8 cellular contexts compared by ENCODE assay signal in the genomic region with DNA sequence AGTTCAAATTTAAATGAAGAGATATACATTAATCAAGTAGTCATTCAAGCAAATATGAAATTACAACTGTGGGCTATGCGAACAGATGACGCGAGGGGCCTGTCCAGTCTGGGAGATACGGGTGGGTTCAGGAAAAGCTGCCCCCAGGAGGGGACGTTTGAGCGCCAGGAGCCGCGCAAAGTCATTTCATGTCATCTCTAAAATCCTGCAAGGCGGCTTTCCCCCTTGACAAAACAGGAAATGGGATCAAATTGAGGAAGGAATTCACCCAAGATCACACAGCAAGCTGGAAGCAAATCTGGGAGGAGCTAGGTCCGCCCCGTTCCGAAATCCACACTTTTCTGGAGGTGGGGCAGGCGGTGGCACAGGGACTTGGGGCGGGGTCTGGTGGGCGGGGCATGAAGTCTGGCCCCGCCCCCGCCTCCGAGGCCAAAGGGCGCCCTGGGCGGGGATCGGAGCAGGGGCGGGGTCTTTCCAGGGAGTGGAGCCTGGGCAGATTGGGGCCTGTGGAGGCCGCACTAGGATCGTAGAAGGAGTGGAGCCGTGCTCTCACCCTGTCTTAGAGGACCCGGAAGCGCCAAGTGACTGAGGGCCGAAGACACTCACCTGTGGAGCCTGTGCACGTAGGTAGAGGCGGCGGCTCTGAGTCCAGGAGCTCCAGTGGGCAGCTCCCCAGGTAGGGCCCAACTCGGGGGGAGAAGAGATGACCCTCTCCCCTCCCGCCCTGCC. TPM values are rescaled to one million over a fixed set of nuclear protein-coding genes. Genes with fewer than 3 reads are reported as not detected.
DNase-seq lines count a peak whose midpoint lies in the region; ATAC-seq lines count a peak whose summit lies in the region.

A gene with protein sequence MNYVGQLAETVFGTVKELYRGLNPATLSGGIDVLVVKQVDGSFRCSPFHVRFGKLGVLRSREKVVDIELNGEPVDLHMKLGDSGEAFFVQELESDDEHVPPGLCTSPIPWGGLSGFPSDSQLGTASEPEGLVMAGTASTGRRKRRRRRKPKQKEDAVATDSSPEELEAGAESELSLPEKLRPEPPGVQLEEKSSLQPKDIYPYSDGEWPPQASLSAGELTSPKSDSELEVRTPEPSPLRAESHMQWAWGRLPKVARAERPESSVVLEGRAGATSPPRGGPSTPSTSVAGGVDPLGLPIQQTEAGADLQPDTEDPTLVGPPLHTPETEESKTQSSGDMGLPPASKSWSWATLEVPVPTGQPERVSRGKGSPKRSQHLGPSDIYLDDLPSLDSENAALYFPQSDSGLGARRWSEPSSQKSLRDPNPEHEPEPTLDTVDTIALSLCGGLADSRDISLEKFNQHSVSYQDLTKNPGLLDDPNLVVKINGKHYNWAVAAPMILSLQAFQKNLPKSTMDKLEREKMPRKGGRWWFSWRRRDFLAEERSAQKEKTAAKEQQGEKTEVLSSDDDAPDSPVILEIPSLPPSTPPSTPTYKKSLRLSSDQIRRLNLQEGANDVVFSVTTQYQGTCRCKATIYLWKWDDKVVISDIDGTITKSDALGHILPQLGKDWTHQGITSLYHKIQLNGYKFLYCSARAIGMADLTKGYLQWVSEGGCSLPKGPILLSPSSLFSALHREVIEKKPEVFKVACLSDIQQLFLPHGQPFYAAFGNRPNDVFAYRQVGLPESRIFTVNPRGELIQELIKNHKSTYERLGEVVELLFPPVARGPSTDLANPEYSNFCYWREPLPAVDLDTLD (plus strand): TSS at position 495 of the 729 bp plus-strand sequence. CDS start 4,983 bp downstream, outside the sequence.

- H3K9me3 ChIP-seq in ES-I3 (ENCODE audit: control insufficient read depth, insufficient read depth, low read length) (no peaks in the 10 kb centered on the region), stomach smooth muscle (ENCODE audit: control insufficient read depth in 2 of 2, low read length in 2 of 2) (no peaks in the 10 kb centered on the region)

- H3K36me3 ChIP-seq in ES-I3 (ENCODE audit: insufficient read depth, low read length) (no peaks in the 10 kb centered on the region), stomach smooth muscle (ENCODE audit: control insufficient read depth in 2 of 2, insufficient read depth in 2 of 2, low read length in 2 of 2) (no peaks in the 10 kb centered on the region)

- POLR2A ChIA-PET in naive thymus-derived CD8-positive, alpha-beta T cell (lab: Charles Lee) = interaction anchor here (0.7 to 1.2 kb wide), 3 partner anchors 106 to 205 kb away, joined by 3 to 4 read pairs (median 3); no protein-coding TSS in a partner anchor

- H3K27ac ChIP-seq in stomach smooth muscle (ENCODE audit: low read length) = peak within 1 kb of the TSS; percentile 49

- H3K4me1 Mint-ChIP-seq in activated T-helper 1 cell treated with anti-CD3 and anti-CD28 coated beads, Interleukin-12 subunit alpha, Interleukin-12 subunit beta, Interleukin-2, Interleukin-4 antibody, amounts not matched to agents 30 ng/mL and 10 ng/mL and 1 ng/mL, durations not matched to agents 14 hours and 24 hours and 36 hours (ENCODE audit: low read depth) = peaks cover 13% of the 10 kb centered on the region
- H3K4me1 Mint-ChIP-seq in naive thymus-derived CD8-positive, alpha-beta T cell = peaks cover 10 to 12% (median 10%) of the 10 kb centered on the region in 4 donors

- H3K4me3 Mint-ChIP-seq in activated T-helper 1 cell treated with anti-CD3 and anti-CD28 coated beads, Interleukin-12 subunit alpha, Interleukin-12 subunit beta, Interleukin-2, Interleukin-4 antibody, amounts not matched to agents 30 ng/mL and 10 ng/mL and 1 ng/mL, durations not matched to agents 14 hours and 24 hours and 36 hours = peak within 1 kb of the TSS; percentile 86
- peak within 1 kb of the TSS; percentile 73 to 86 (median 82) for H3K4me3 Mint-ChIP-seq in naive thymus-derived CD8-positive, alpha-beta T cell

- H3K4me1 ChIP-seq in ES-I3 (ENCODE audit: insufficient read depth, low read length) = peaks cover 4% of the 10 kb centered on the region; the same call in 1 of the 2 replicates
- peaks cover 17% of the 10 kb centered on the region for H3K4me1 ChIP-seq in stomach smooth muscle (ENCODE audit: control insufficient read depth, insufficient read depth, low read length)

- ATAC-seq in HG03460 (IDR thresholded peaks at IDR 0.05; ENCODE audit: unreplicated experiment) (peak; percentile 58), HG02763 (IDR thresholded peaks at IDR 0.05; ENCODE audit: unreplicated experiment) (no peak)
- peak; percentile 59 to 74 for ATAC-seq in naive thymus-derived CD8-positive, alpha-beta T cell

- H3K4me3 ChIP-seq in stomach smooth muscle (ENCODE audit: low read length in 2 of 2) = peak within 1 kb of the TSS; percentile 41 to 72

- no peak within 1 kb of the TSS for H3K27ac Mint-ChIP-seq in activated T-helper 1 cell treated with anti-CD3 and anti-CD28 coated beads, Interleukin-12 subunit alpha, Interleukin-12 subunit beta, Interleukin-2, Interleukin-4 antibody, amounts not matched to agents 30 ng/mL and 10 ng/mL and 1 ng/mL, durations not matched to agents 14 hours and 24 hours and 36 hours
- H3K27ac Mint-ChIP-seq in naive thymus-derived CD8-positive, alpha-beta T cell = peak within 1 kb of the TSS in 8 of 10 donors; percentile 48 to 89 (median 72)

- H3K27me3 ChIP-seq in stomach smooth muscle (ENCODE audit: control insufficient read depth in 1 of 2, insufficient read depth in 2 of 2, low read length in 2 of 2) = no peaks in the 10 kb centered on the region

- H3K27me3 Mint-ChIP-seq in activated T-helper 1 cell treated with anti-CD3 and anti-CD28 coated beads, Interleukin-12 subunit alpha, Interleukin-12 subunit beta, Interleukin-2, Interleukin-4 antibody, amounts not matched to agents 30 ng/mL and 10 ng/mL and 1 ng/mL, durations not matched to agents 14 hours and 24 hours and 36 hours (ENCODE audit: insufficient read depth) = peaks cover 11% of the 10 kb centered on the region
- H3K27me3 Mint-ChIP-seq in naive thymus-derived CD8-positive, alpha-beta T cell = peaks cover under 1 to 13% (median 8%) of the 10 kb centered on the region in 5 donors

- intact Hi-C loops in activated T-helper 1 cell treated with anti-CD3 and anti-CD28 coated beads, Interleukin-12 subunit alpha, Interleukin-12 subunit beta, Interleukin-2, Interleukin-4 antibody, amounts not matched to agents 30 ng/mL and 10 ng/mL and 1 ng/mL, durations not matched to agents 14 hours and 24 hours and 36 hours (cut with micrococcal nuclease) = loop anchor here (1.0 to 2.0 kb wide), 6 partner anchors 23 to 372 kb away; a partner anchor contains a TSS

- peak; percentile 96 for DNase-seq in OCI-M1 (lab: John Stamatoyannopoulos, UW)
- peak; percentile 44 for DNase-seq in activated T-helper 1 cell treated with anti-CD3 and anti-CD28 coated beads, Interleukin-12 subunit alpha, Interleukin-12 subunit beta, Interleukin-2, Interleukin-4 antibody, amounts not matched to agents 30 ng/mL and 10 ng/mL and 1 ng/mL, durations not matched to agents 14 hours and 24 hours and 36 hours (ENCODE audit: low spot score)
- peak; percentile 84 for DNase-seq in fibroblast of peridontal ligament (ENCODE audit: extremely low read depth)
- peak in 8 of 10 donors; percentile 6 to 67 (median 36) for DNase-seq in naive thymus-derived CD8-positive, alpha-beta T cell

- no peaks in the 10 kb centered on the region for H3K36me3 Mint-ChIP-seq in activated T-helper 1 cell treated with anti-CD3 and anti-CD28 coated beads, Interleukin-12 subunit alpha, Interleukin-12 subunit beta, Interleukin-2, Interleukin-4 antibody, amounts not matched to agents 30 ng/mL and 10 ng/mL and 1 ng/mL, durations not matched to agents 14 hours and 24 hours and 36 hours (ENCODE audit: low read depth)
- no peaks in the 10 kb centered on the region for H3K36me3 Mint-ChIP-seq in naive thymus-derived CD8-positive, alpha-beta T cell

- no peaks in the 10 kb centered on the region for H3K9me3 Mint-ChIP-seq in activated T-helper 1 cell treated with anti-CD3 and anti-CD28 coated beads, Interleukin-12 subunit alpha, Interleukin-12 subunit beta, Interleukin-2, Interleukin-4 antibody, amounts not matched to agents 30 ng/mL and 10 ng/mL and 1 ng/mL, durations not matched to agents 14 hours and 24 hours and 36 hours
- no peaks in the 10 kb centered on the region for H3K9me3 Mint-ChIP-seq in naive thymus-derived CD8-positive, alpha-beta T cell

- H3K9ac ChIP-seq in ES-I3 (ENCODE audit: low read depth, low read length) (peak within 1 kb of the TSS; percentile 53; the same call in 1 of the 2 replicates), stomach smooth muscle (ENCODE audit: low read length in 2 of 2) (peak within 1 kb of the TSS in 1 of 2 donors; percentile 58)

RNA-seq across cellular contexts. Expression of the gene that starts here (rescaled TPM):
- 1.1 and 1.4 TPM in 2 replicates for total RNA-seq in activated T-helper 1 cell treated with anti-CD3 and anti-CD28 coated beads, Interleukin-12 subunit alpha, Interleukin-12 subunit beta, Interleukin-2, Interleukin-4 antibody, amounts not matched to agents 30 ng/mL and 10 ng/mL and 1 ng/mL, durations not matched to agents 14 hours and 24 hours and 36 hours
- 1 to 10 TPM in 1 of 2 experiments, under 1 TPM in 1; 0.44 to 1.0 TPM for total RNA-seq in naive thymus-derived CD8-positive, alpha-beta T cell
- under 1 TPM in 1 of 3 donors, not detected in 2; 0.15 TPM for polyA plus RNA-seq in naive thymus-derived CD8-positive, alpha-beta T cell

Comparison
In these comparisons a context has a peak if more than half of its experiments do, and no peak if none do; other contexts are left out.
1. DNase-seq: peak in every context shown above with its lines; median percentile 96 in OCI-M1; 84 in fibroblast of peridontal ligament; 44 in activated T-helper 1 cell treated with anti-CD3 and anti-CD28 coated beads, Interleukin-12 subunit alpha, Interleukin-12 subunit beta, Interleukin-2, Interleukin-4 antibody, amounts not matched to agents 30 ng/mL and 10 ng/mL and 1 ng/mL, durations not matched to agents 14 hours and 24 hours and 36 hours; 36 in naive thymus-derived CD8-positive, alpha-beta T cell.